In genomic region chr9:32524558-32525461, GRCh38 we compare ENCODE assay signal across 8 cellular contexts. TPM values are rescaled to one million over a fixed set of nuclear protein-coding genes. Genes with fewer than 3 reads are reported as not detected.
DNase-seq lines count a peak whose midpoint lies in the region; ATAC-seq and TF ChIP-seq lines count a peak whose summit lies in the region.

No MANE protein-coding gene starts in this region.

- H3K9me3 ChIP-seq in neutrophil: no peaks in the 10 kb centered on the region

- no peak for TF ChIP-seq POLR2A in erythroblast (IDR thresholded peaks at IDR 0.05; ENCODE audit: low read length)

- DNase-seq in Daoy (ENCODE audit: low read depth) (peak; percentile 12), erythroblast (lab: John Stamatoyannopoulos, UW) (peak; percentile 29 to 43), T-helper 9 cell (no peak), HUDEP-2 (lab: John Stamatoyannopoulos, UW; ENCODE audit: unreplicated experiment in 76 of 76) (no peak)
- DNase-seq in effector CD4-positive, alpha-beta T cell: no peak

- peak; percentile 17 for ATAC-seq in HG03039 (IDR thresholded peaks at IDR 0.05; ENCODE audit: unreplicated experiment)

- H3K27ac ChIP-seq in neutrophil: peak overlapping the region; percentile 89

- peaks cover 36% of the 10 kb centered on the region for H3K36me3 Mint-ChIP-seq in T-helper 1 cell treated with Interleukin-12 subunit alpha and Interleukin-12 subunit beta and Interleukin-4 antibody, amounts not matched to agents 30 μg/mL and 1 μg/mL, for 36 hours (ENCODE audit: low read depth)

- no peaks in the 10 kb centered on the region for H3K36me3 ChIP-seq in neutrophil

- peak overlapping the region; percentile 93 for H3K4me3 Mint-ChIP-seq in T-helper 1 cell treated with Interleukin-12 subunit alpha and Interleukin-12 subunit beta and Interleukin-4 antibody, amounts not matched to agents 30 μg/mL and 1 μg/mL, for 36 hours

- H3K9me3 Mint-ChIP-seq in T-helper 1 cell treated with Interleukin-12 subunit alpha and Interleukin-12 subunit beta and Interleukin-4 antibody, amounts not matched to agents 30 μg/mL and 1 μg/mL, for 36 hours: peaks cover 4% of the 10 kb centered on the region

- H3K4me1 ChIP-seq in neutrophil (ENCODE audit: control insufficient read depth in 1 of 2, insufficient read depth in 1 of 2, low read depth in 1 of 2, low read length in 1 of 2): peaks cover 22 to 25% of the 10 kb centered on the region in 2 experiments

- peaks cover 41% of the 10 kb centered on the region for H3K4me1 Mint-ChIP-seq in T-helper 1 cell treated with Interleukin-12 subunit alpha and Interleukin-12 subunit beta and Interleukin-4 antibody, amounts not matched to agents 30 μg/mL and 1 μg/mL, for 36 hours (ENCODE audit: low read depth)

- no peak for TF ChIP-seq CTCF in neutrophil (IDR thresholded peaks at IDR 0.05)

- no peaks in the 10 kb centered on the region for H3K27me3 ChIP-seq in neutrophil

- peak overlapping the region; percentile 86 for H3K27ac Mint-ChIP-seq in T-helper 1 cell treated with Interleukin-12 subunit alpha and Interleukin-12 subunit beta and Interleukin-4 antibody, amounts not matched to agents 30 μg/mL and 1 μg/mL, for 36 hours

- H3K27me3 Mint-ChIP-seq in T-helper 1 cell treated with Interleukin-12 subunit alpha and Interleukin-12 subunit beta and Interleukin-4 antibody, amounts not matched to agents 30 μg/mL and 1 μg/mL, for 36 hours (ENCODE audit: low read depth): no peaks in the 10 kb centered on the region

- peak overlapping the region; percentile 80 to 81 for H3K4me3 ChIP-seq in neutrophil (ENCODE audit: low read depth in 1 of 2, low read length in 1 of 2)

RNA-seq across cellular contexts. Expression of gene RIGI, which starts 1.2 kb away (rescaled TPM):
- 23.5 and 24.6 TPM in 2 replicates for total RNA-seq in Daoy (2014; rRNA removed; shearing (Covaris generic))

RNA-seq across cellular contexts. Expression of gene SMIM27, which starts 27.3 kb away (rescaled TPM):
- 4.6 and 11.9 TPM in 2 replicates for total RNA-seq in Daoy (2014; rRNA removed; shearing (Covaris generic))

RNA-seq across cellular contexts. Expression of gene TOPORS, which starts 27.6 kb away (rescaled TPM):
- total RNA-seq in Daoy (2014; rRNA removed; shearing (Covaris generic)): 29.9 and 31.2 TPM in 2 replicates

RNA-seq across cellular contexts. Expression of gene NDUFB6, which starts 48.1 kb away (rescaled TPM):
- total RNA-seq in Daoy (2014; rRNA removed; shearing (Covaris generic)): 185 and 206 TPM in 2 replicates

Comparison
In these comparisons a context has a peak if more than half of its experiments do, and no peak if none do; other contexts are left out.
1. DNase-seq: peak in Daoy (single experiment) and erythroblast (2 of 2); none in effector CD4-positive, alpha-beta T cell (single experiment), T-helper 9 cell (single experiment) and HUDEP-2 (0 of 76).